1 cellular context compared by ENCODE assay signal in the genomic region with DNA sequence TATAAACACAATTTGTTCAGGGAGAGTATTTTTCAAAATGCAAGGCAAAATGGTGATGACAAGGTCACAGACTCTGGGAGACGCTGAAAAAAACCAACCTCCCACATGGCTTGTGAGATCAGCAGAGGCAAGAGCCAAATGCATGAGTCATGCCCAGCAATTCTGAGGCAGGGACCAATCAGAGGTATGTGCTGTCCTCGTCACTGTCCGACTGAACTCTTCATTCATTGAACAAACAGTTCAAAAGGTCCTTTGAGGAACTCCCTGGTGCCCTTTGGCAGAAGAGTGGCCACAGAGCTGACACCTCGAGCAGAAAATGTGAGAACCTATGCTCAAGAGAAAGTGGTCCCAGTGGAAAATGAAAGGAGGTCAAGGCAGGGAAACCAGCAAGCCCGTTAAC.
TF ChIP-seq lines count a peak whose summit lies in the region.

No MANE protein-coding gene starts in this region.

TF ChIP-seq in SK-N-SH, 30 proteins besides CTCF, POLR2A, EP300 and RAD21 (continued from another document):
- TF ChIP-seq MAX (IDR thresholded peaks at IDR 0.05; ENCODE audit: low read depth) (peak; percentile 91), NRF1 (IDR thresholded peaks at IDR 0.05; ENCODE audit: low read depth, low read length) (no peak), RXRA (IDR thresholded peaks at IDR 0.05; ENCODE audit: borderline replicate concordance, low read depth) (peak; percentile 94), USF1 (IDR thresholded peaks at IDR 0.05; ENCODE audit: borderline replicate concordance, low read depth) (peak; percentile 51; the same call in 1 of the 2 replicates), GABPA (IDR thresholded peaks at IDR 0.05; ENCODE audit: low read depth) (no peak), SMC3 (IDR thresholded peaks at IDR 0.05; ENCODE audit: low read depth, low read length) (no peak), ELF1 (IDR thresholded peaks at IDR 0.05) (no peak), CHD2 (IDR thresholded peaks at IDR 0.05; ENCODE audit: low read length, partially characterized antibody) (no peak), RFX5 (IDR thresholded peaks at IDR 0.05; ENCODE audit: low read length) (0 out of 2 replicates have a peak, but pooled peaks have one; percentile 29), TCF12 (IDR thresholded peaks at IDR 0.05) (peak; percentile 93), JUND (IDR thresholded peaks at IDR 0.05) (peak; percentile 94), RCOR1 (IDR thresholded peaks at IDR 0.05; ENCODE audit: low read length) (no peak), NFIC (IDR thresholded peaks at IDR 0.05; ENCODE audit: borderline replicate concordance) (peak; percentile 88), FOXM1 (IDR thresholded peaks at IDR 0.05; ENCODE audit: low read depth) (no peak), PBX3 (IDR thresholded peaks at IDR 0.05) (peak; percentile 90), MEF2A (IDR thresholded peaks at IDR 0.05; ENCODE audit: borderline replicate concordance, low read depth) (0 out of 2 replicates have a peak, but pooled peaks have one; percentile 41), POLR2AphosphoS5 (IDR thresholded peaks at IDR 0.05; ENCODE audit: low read depth, low read length) (peak; percentile 47; the same call in 1 of the 2 replicates)
- TF ChIP-seq, protein P1, sequence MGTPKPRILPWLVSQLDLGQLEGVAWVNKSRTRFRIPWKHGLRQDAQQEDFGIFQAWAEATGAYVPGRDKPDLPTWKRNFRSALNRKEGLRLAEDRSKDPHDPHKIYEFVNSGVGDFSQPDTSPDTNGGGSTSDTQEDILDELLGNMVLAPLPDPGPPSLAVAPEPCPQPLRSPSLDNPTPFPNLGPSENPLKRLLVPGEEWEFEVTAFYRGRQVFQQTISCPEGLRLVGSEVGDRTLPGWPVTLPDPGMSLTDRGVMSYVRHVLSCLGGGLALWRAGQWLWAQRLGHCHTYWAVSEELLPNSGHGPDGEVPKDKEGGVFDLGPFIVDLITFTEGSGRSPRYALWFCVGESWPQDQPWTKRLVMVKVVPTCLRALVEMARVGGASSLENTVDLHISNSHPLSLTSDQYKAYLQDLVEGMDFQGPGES (IDR thresholded peaks at IDR 0.05; ENCODE audit: low read depth, low read length): no peak
